In genomic region chr6:5034736-5035135, GRCh38 we compare ENCODE assay signal across 16 cellular contexts. TPM values are rescaled to one million over a fixed set of nuclear protein-coding genes. Genes with fewer than 3 reads are reported as not detected.
DNase-seq lines count a peak whose midpoint lies in the region; ATAC-seq and TF ChIP-seq lines count a peak whose summit lies in the region.
"Had no signal": no experiment of that assay in that cellular context is flagged by ENCODE, and none has a peak within 500 bp of the region (broad histone marks: within the 10 kb centered on the region; RNA-seq: fewer than 3 reads in every experiment).

No MANE protein-coding gene starts in this region.

- CTCF ChIA-PET in CD8-positive, alpha-beta T cell (lab: Charles Lee) = no interaction called here
- CTCF ChIA-PET in PC-9 (lab: Charles Lee) = interaction anchor here (1.0 kb wide), 1 partner anchor 31 kb away, joined by 4 read pairs; no protein-coding TSS in a partner anchor

- no peaks in the 10 kb centered on the region for H3K9me2 ChIP-seq in PC-9 (ENCODE audit: insufficient read depth)

- no peak for DNase-seq in CD8-positive, alpha-beta T cell
- DNase-seq in PC-9 (peak; percentile 72 to 79), smooth muscle cell (lab: John Stamatoyannopoulos, UW; ENCODE audit: unreplicated experiment) (no peak), HuH-7 (ENCODE audit: low spot score) (no peak), mucosa of descending colon (no peak)
- DNase-seq: GOT3, NCI-H1105 treated with DMSO at 0.1 percent for 48 hours, NCI-H187, NCI-H2171, NCI-H446, NCI-H82, SW 1271 had no signal

- H3K4me1 Mint-ChIP-seq in CD8-positive, alpha-beta T cell (ENCODE audit: low read depth) = peaks cover 8% of the 10 kb centered on the region

- no peaks in the 10 kb centered on the region for H3K9me3 Mint-ChIP-seq in CD8-positive, alpha-beta T cell

- no peaks in the 10 kb centered on the region for H3K4me1 ChIP-seq in CD8-positive, alpha-beta T cell (ENCODE audit: insufficient read depth, low read length)
- peaks cover 11% of the 10 kb centered on the region; the same call in 1 of the 2 replicates for H3K4me1 ChIP-seq in PC-9 (replicated peaks; ENCODE audit: insufficient read depth)
- H3K4me1 ChIP-seq in esophagus (ENCODE audit: control insufficient read depth in 2 of 2, insufficient read depth in 2 of 2, low read length in 1 of 2) = peaks cover 0 to 3% of the 10 kb centered on the region in 2 donors
- peaks cover 4% of the 10 kb centered on the region for H3K4me1 ChIP-seq in smooth muscle cell (ENCODE audit: low read depth)
- no peaks in the 10 kb centered on the region for H3K4me1 ChIP-seq in mucosa of descending colon (ENCODE audit: low read depth)

- H3K4me2 ChIP-seq in PC-9 (no peak overlapping the region; the same call in 1 of the 2 replicates), smooth muscle cell (no peak overlapping the region)

- no peak overlapping the region for H3K27ac ChIP-seq in CD8-positive, alpha-beta T cell (ENCODE audit: low read depth, low read length)
- no peak overlapping the region for H3K27ac ChIP-seq in PC-9
- H3K27ac ChIP-seq in esophagus (ENCODE audit: low read depth in 2 of 2, low read length in 1 of 2) = peak overlapping the region; percentile 9 to 87
- H3K27ac ChIP-seq in smooth muscle cell (ENCODE audit: low read depth) = peak overlapping the region; percentile 31

- no peaks in the 10 kb centered on the region for H3K27me3 ChIP-seq in CD8-positive, alpha-beta T cell (ENCODE audit: insufficient read depth, low read length)
- no peaks in the 10 kb centered on the region for H3K27me3 ChIP-seq in PC-9 (ENCODE audit: insufficient read depth, low read depth)
- H3K27me3 ChIP-seq in esophagus (ENCODE audit: control insufficient read depth in 1 of 2, insufficient read depth in 2 of 2, low read length in 2 of 2) = no peaks in the 10 kb centered on the region
- no peaks in the 10 kb centered on the region for H3K27me3 ChIP-seq in smooth muscle cell (ENCODE audit: low read depth)

- POLR2A ChIA-PET in CD8-positive, alpha-beta T cell (lab: Charles Lee) = no interaction called here
- POLR2A ChIA-PET in PC-9 (lab: Charles Lee; ENCODE audit: unreplicated experiment) = no interaction called here

- H3F3A ChIP-seq in PC-9 (ENCODE audit: insufficient read depth, low read depth) = no peaks in the 10 kb centered on the region
- H3F3A ChIP-seq in smooth muscle cell (ENCODE audit: low read depth) = no peaks in the 10 kb centered on the region

- H3K79me2 ChIP-seq in PC-9 (ENCODE audit: low read depth) (no peaks in the 10 kb centered on the region), smooth muscle cell (ENCODE audit: low read depth) (no peaks in the 10 kb centered on the region)

- H2AFZ ChIP-seq in PC-9 (no peak overlapping the region), smooth muscle cell (ENCODE audit: low read depth) (no peak overlapping the region)

- H3K36me3 ChIP-seq in CD8-positive, alpha-beta T cell (ENCODE audit: insufficient read depth, low read length) = no peaks in the 10 kb centered on the region
- no peaks in the 10 kb centered on the region for H3K36me3 ChIP-seq in PC-9 (ENCODE audit: low read depth)
- no peaks in the 10 kb centered on the region for H3K36me3 ChIP-seq in esophagus (ENCODE audit: control insufficient read depth in 2 of 2, insufficient read depth in 2 of 2, low read length in 1 of 2)
- no peaks in the 10 kb centered on the region for H3K36me3 ChIP-seq in smooth muscle cell (ENCODE audit: low read depth)
- no peaks in the 10 kb centered on the region for H3K36me3 ChIP-seq in mucosa of descending colon (ENCODE audit: low read depth)

- TF ChIP-seq CTCF in CD8-positive, alpha-beta T cell (IDR thresholded peaks at IDR 0.05) = no peak
- no peak for TF ChIP-seq CTCF in PC-9 (conservative IDR thresholded peaks at IDR 0.05)
- TF ChIP-seq CTCF in smooth muscle cell (IDR thresholded peaks at IDR 0.05; ENCODE audit: borderline replicate concordance, insufficient read depth, poor library complexity, severe bottlenecking) = no peak
- TF ChIP-seq CTCF in mucosa of descending colon (IDR thresholded peaks at IDR 0.05) = no peak

- H3K4me3 ChIP-seq in CD8-positive, alpha-beta T cell (ENCODE audit: low read depth, low read length) = no peak overlapping the region
- H3K4me3 ChIP-seq in PC-9 (no peak overlapping the region), esophagus (ENCODE audit: low read depth in 1 of 2, low read length in 2 of 2) (no peak overlapping the region), smooth muscle cell (no peak overlapping the region), mucosa of descending colon (no peak overlapping the region)

- intact Hi-C loops in CD8-positive, alpha-beta T cell (cut with DNase I, micrococcal nuclease) = loop anchor here (5.0 to 10.0 kb wide), 2 partner anchors 570 to 1292 kb away; no protein-coding TSS in a partner anchor
- intact Hi-C loops in PC-9 (cut with micrococcal nuclease; ENCODE audit: unreplicated experiment) = loop anchor here (1.0 to 10.0 kb wide), 4 partner anchors 48 to 722 kb away; partner anchors contain the start of gene CDYL
- intact Hi-C loops in mucosa of descending colon (cut with DNase I, micrococcal nuclease) = no loop called here

- no peaks in the 10 kb centered on the region for H3K36me3 Mint-ChIP-seq in CD8-positive, alpha-beta T cell
- H3K36me3 Mint-ChIP-seq: CD14-positive monocyte had no signal

- peak overlapping the region; percentile 55 for H3K27ac Mint-ChIP-seq in CD8-positive, alpha-beta T cell

- H3K27me3 Mint-ChIP-seq in CD8-positive, alpha-beta T cell (ENCODE audit: low read depth) = no peaks in the 10 kb centered on the region

- H3K9me3 ChIP-seq in CD8-positive, alpha-beta T cell (ENCODE audit: low read length) = no peaks in the 10 kb centered on the region
- H3K9me3 ChIP-seq in PC-9 (ENCODE audit: insufficient read depth, low read depth) (no peaks in the 10 kb centered on the region), esophagus (ENCODE audit: control insufficient read depth in 2 of 2, insufficient read depth in 1 of 2, low read depth in 1 of 2, low read length in 1 of 2) (no peaks in the 10 kb centered on the region), smooth muscle cell (replicated peaks; ENCODE audit: low read depth) (no peaks in the 10 kb centered on the region), mucosa of descending colon (no peaks in the 10 kb centered on the region)

- WGBS in esophagus, 2 donors = 56 to 58% methylated on average over 7 of the region's 7 CpGs
- 65% methylated on average over 7 of the region's 7 CpGs for WGBS in smooth muscle cell (ENCODE audit: low lambda C conversion rate)

- H3K9ac ChIP-seq in smooth muscle cell (ENCODE audit: low read depth) = no peak overlapping the region

- no TSS peak for BruUV-seq in PC-9 (replicated peaks; lab: Mats Ljungman, UMichigan)

- no peak overlapping the region for H3K4me3 Mint-ChIP-seq in CD8-positive, alpha-beta T cell

- no peaks in the 10 kb centered on the region for H4K20me1 ChIP-seq in PC-9 (ENCODE audit: insufficient read depth)
- no peaks in the 10 kb centered on the region for H4K20me1 ChIP-seq in smooth muscle cell (ENCODE audit: low read depth)

- no peak for ATAC-seq in CD8-positive, alpha-beta T cell
- ATAC-seq in GM19455 (IDR thresholded peaks at IDR 0.05; ENCODE audit: unreplicated experiment) (no peak), HG02763 (IDR thresholded peaks at IDR 0.05; ENCODE audit: unreplicated experiment) (no peak), mucosa of descending colon (no peak)

RNA-seq across cellular contexts. Expression of gene RPP40, which starts 30.9 kb away (rescaled TPM):
- 1 to 10 TPM in 1 of 2 experiments, under 1 TPM in 1; 0.94 to 1.2 TPM for total RNA-seq in CD8-positive, alpha-beta T cell
- total RNA-seq in PC-9 (2021) (16.0 and 21.0 TPM in 2 replicates), smooth muscle cell (7.7 and 11.0 TPM in 2 replicates), mucosa of descending colon (1 to 10 TPM; 3.4 to 5.6 (median 4.1) TPM)
- polyA plus RNA-seq in esophagus (10 to 100 TPM in 1 of 2 donors, 1 to 10 TPM in 1; 6.9 to 15.3 TPM), smooth muscle cell (6.7 and 9.9 TPM in 2 replicates)

RNA-seq across cellular contexts. Expression of gene PPP1R3G, which starts 50.4 kb away (rescaled TPM):
- not detected for total RNA-seq in CD8-positive, alpha-beta T cell
- total RNA-seq in PC-9 (2021) (1.1 and 1.4 TPM in 2 replicates), smooth muscle cell (0.63 and 1.4 TPM in 2 replicates), mucosa of descending colon (1 to 10 TPM in 1 of 3 donors, under 1 TPM in 2; 0.46 to 2.8 (median 0.55) TPM)
- polyA plus RNA-seq in esophagus (1 to 10 TPM in 1 of 2 donors, under 1 TPM in 1; 0.92 to 2.2 TPM), smooth muscle cell (1.4 and 1.8 TPM in 2 replicates)

Comparison
In these comparisons a context has a peak if more than half of its experiments do, and no peak if none do; other contexts are left out.
1. DNase-seq: peak in PC-9 (2 of 2); none in CD8-positive, alpha-beta T cell (0 of 7), smooth muscle cell (single experiment), HuH-7 (single experiment) and mucosa of descending colon (0 of 3).
2. H3K27ac ChIP-seq: peak in esophagus (2 of 2) and smooth muscle cell (single experiment); none in CD8-positive, alpha-beta T cell (single experiment) and PC-9 (single experiment).
3. intact Hi-C loops: an anchor here in CD8-positive, alpha-beta T cell (5.0 to 10.0 kb wide) and PC-9 (1.0 to 10.0 kb wide); none called in mucosa of descending colon.